Comparison of ENCODE assay signal across 31 cellular contexts in the genomic region with DNA sequence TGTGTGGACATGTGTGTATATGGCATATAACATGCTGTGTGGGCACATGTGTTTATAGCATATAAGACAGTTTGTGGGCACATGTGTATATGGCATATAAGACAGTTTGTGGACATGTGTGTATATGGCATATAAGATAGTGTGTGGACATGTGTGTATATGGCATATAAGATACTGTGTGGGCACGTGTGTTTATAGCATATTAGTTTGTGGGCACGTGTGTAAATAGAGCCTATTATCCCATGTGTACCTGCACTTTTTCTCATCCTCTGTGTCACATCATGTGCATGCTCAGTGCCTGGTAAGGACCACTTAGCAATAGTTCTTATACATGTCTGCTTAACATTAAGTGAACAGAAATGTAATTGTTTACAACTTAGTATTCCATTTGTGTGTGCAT. TPM values are rescaled to one million over a fixed set of nuclear protein-coding genes. Genes with fewer than 3 reads are reported as not detected.
A peak's percentile ranks its signal among the peaks of the same experiment; 100 is the strongest.
DNase-seq lines count a peak whose midpoint lies in the region; ATAC-seq, FAIRE-seq and TF ChIP-seq lines count a peak whose summit lies in the region.
"Had no signal": no experiment of that assay in that cellular context is flagged by ENCODE, and none has a peak within 500 bp of the region (broad histone marks: within the 10 kb centered on the region; RNA-seq: fewer than 3 reads in every experiment).

No MANE protein-coding gene starts in this region.

- H3K27me3 Mint-ChIP-seq in activated CD8-positive, alpha-beta T cell treated with anti-CD3 and anti-CD28 coated beads, Interleukin-2, amount 10 ng/mL, durations not matched to agents 7 days and 5 days (ENCODE audit: low read depth), result peaks cover 2% of the 10 kb centered on the region
- H3K27me3 Mint-ChIP-seq in activated CD8-positive, alpha-beta T cell treated with anti-CD3 and anti-CD28 coated beads for 36 hours, result peaks cover 2% of the 10 kb centered on the region
- H3K27me3 Mint-ChIP-seq in progenitor cell of endocrine pancreas, result peaks cover 2% of the 10 kb centered on the region
- H3K27me3 Mint-ChIP-seq: CD4-positive, CD25-positive, alpha-beta regulatory T cell had no signal

- POLR2A ChIA-PET in activated CD8-positive, alpha-beta T cell treated with anti-CD3 and anti-CD28 coated beads, Interleukin-2, amount 10 ng/mL, durations not matched to agents 7 days and 5 days (lab: Charles Lee), result no interaction called here
- POLR2A ChIA-PET in activated CD8-positive, alpha-beta T cell treated with anti-CD3 and anti-CD28 coated beads for 36 hours (lab: Charles Lee), result no interaction called here
- POLR2A ChIA-PET in A549 (lab: Yijun Ruan, JAX), result no interaction called here

- CTCF ChIA-PET in activated CD8-positive, alpha-beta T cell treated with anti-CD3 and anti-CD28 coated beads, Interleukin-2, amount 10 ng/mL, durations not matched to agents 7 days and 5 days (lab: Charles Lee), result no interaction called here
- CTCF ChIA-PET in activated CD8-positive, alpha-beta T cell treated with anti-CD3 and anti-CD28 coated beads for 36 hours (lab: Charles Lee), result no interaction called here
- CTCF ChIA-PET in A549 (lab: Yijun Ruan, JAX), result no interaction called here

- H3K4me1 ChIP-seq in A549, result no peaks in the 10 kb centered on the region
- H3K4me1 ChIP-seq: BE2C had no signal

- peak; percentile 11 for DNase-seq in activated CD8-positive, alpha-beta T cell treated with anti-CD3 and anti-CD28 coated beads, Interleukin-2, amount 10 ng/mL, durations not matched to agents 7 days and 5 days
- DNase-seq in activated CD8-positive, alpha-beta T cell treated with anti-CD3 and anti-CD28 coated beads for 36 hours, result no peak
- DNase-seq in A549 (ENCODE audit: low read depth in 1 of 2, low spot score in 1 of 2), result no peak
- DNase-seq in HTR-8/SVneo (ENCODE audit: insufficient read length, low spot score), result no peak
- DNase-seq in urothelium cell line (ENCODE audit: low spot score), result no peak
- no peak for DNase-seq in stimulated activated CD4-positive, alpha-beta T cell treated with anti-CD3 and anti-CD28 coated beads, Interleukin-2, amount 100 ng/mL, for 48 hours
- no peak for DNase-seq in progenitor cell of endocrine pancreas (ENCODE audit: low spot score, unreplicated experiment)
- DNase-seq: ACHN; BE2C; C1 segment of cervical spinal cord; CD4-positive, alpha-beta memory T cell; CD4-positive, CD25-positive, alpha-beta regulatory T cell; CD8-positive, alpha-beta memory T cell; COR-L47; DMS 273 treated with DMSO at 0.1 percent for 48 hours; DMS153; DMS53; DMS79; DND-41; EL; GDM1 had no signal

- no peak for TF ChIP-seq CTCF in activated CD8-positive, alpha-beta T cell treated with anti-CD3 and anti-CD28 coated beads for 36 hours (IDR thresholded peaks at IDR 0.05)
- TF ChIP-seq CTCF in A549 (IDR thresholded peaks at IDR 0.05) (no peak), progenitor cell of endocrine pancreas (IDR thresholded peaks at IDR 0.05; ENCODE audit: unreplicated experiment) (no peak)

- ATAC-seq in activated CD8-positive, alpha-beta T cell treated with anti-CD3 and anti-CD28 coated beads, Interleukin-2, amount 10 ng/mL, durations not matched to agents 7 days and 5 days, result no peak
- no peak for ATAC-seq in activated CD8-positive, alpha-beta T cell treated with anti-CD3 and anti-CD28 coated beads for 36 hours
- no peak for ATAC-seq in A549
- ATAC-seq: GM12878 had no signal

- TF ChIP-seq RAD21 in A549 (conservative IDR thresholded peaks at IDR 0.05 in 1 of 2, IDR thresholded peaks at IDR 0.05 in 1 of 2), result no peak

- H3K36me3 Mint-ChIP-seq in activated CD8-positive, alpha-beta T cell treated with anti-CD3 and anti-CD28 coated beads, Interleukin-2, amount 10 ng/mL, durations not matched to agents 7 days and 5 days (ENCODE audit: low read depth), result no peaks in the 10 kb centered on the region
- no peaks in the 10 kb centered on the region for H3K36me3 Mint-ChIP-seq in activated CD8-positive, alpha-beta T cell treated with anti-CD3 and anti-CD28 coated beads for 36 hours (ENCODE audit: low read depth)
- H3K36me3 Mint-ChIP-seq in progenitor cell of endocrine pancreas (ENCODE audit: insufficient read depth), result no peaks in the 10 kb centered on the region
- H3K36me3 Mint-ChIP-seq: CD14-positive monocyte; CD4-positive, alpha-beta memory T cell; CD4-positive, CD25-positive, alpha-beta regulatory T cell; CD8-positive, alpha-beta memory T cell had no signal

- H3K27ac ChIP-seq in A549, result no peak overlapping the region
- H3K27ac ChIP-seq: 22Rv1, BLaER1 had no signal

- H3K9me3 ChIP-seq in A549, result peaks cover 3% of the 10 kb centered on the region; the same call in 2 of the 3 replicates
- H3K9me3 ChIP-seq: BE2C, BLaER1 had no signal

- TF ChIP-seq POLR2A in A549 (IDR thresholded peaks at IDR 0.05; ENCODE audit: low read length), result no peak

- TF ChIP-seq EP300 in A549 (IDR thresholded peaks at IDR 0.05), result no peak

- FAIRE-seq in A549 (lab: Jason Lieb, UNC) (peak; percentile 89), HTR-8/SVneo (lab: Jason Lieb, UNC) (peak; percentile 99), urothelium cell line (lab: Jason Lieb, UNC) (peak; percentile 13)
- FAIRE-seq: GM12878, GM18507 had no signal

- intact Hi-C loops in activated CD8-positive, alpha-beta T cell treated with anti-CD3 and anti-CD28 coated beads for 36 hours (cut with micrococcal nuclease), result no loop called here

- H3K4me3 Mint-ChIP-seq in activated CD8-positive, alpha-beta T cell treated with anti-CD3 and anti-CD28 coated beads, Interleukin-2, amount 10 ng/mL, durations not matched to agents 7 days and 5 days, result no peak overlapping the region
- no peak overlapping the region for H3K4me3 Mint-ChIP-seq in activated CD8-positive, alpha-beta T cell treated with anti-CD3 and anti-CD28 coated beads for 36 hours
- H3K4me3 Mint-ChIP-seq in progenitor cell of endocrine pancreas (ENCODE audit: low read depth), result no peak overlapping the region
- H3K4me3 Mint-ChIP-seq: CD14-positive monocyte; CD4-positive, alpha-beta memory T cell; CD4-positive, CD25-positive, alpha-beta regulatory T cell; CD8-positive, alpha-beta memory T cell had no signal

- no peak overlapping the region for H3K27ac Mint-ChIP-seq in activated CD8-positive, alpha-beta T cell treated with anti-CD3 and anti-CD28 coated beads, Interleukin-2, amount 10 ng/mL, durations not matched to agents 7 days and 5 days
- no peak overlapping the region for H3K27ac Mint-ChIP-seq in activated CD8-positive, alpha-beta T cell treated with anti-CD3 and anti-CD28 coated beads for 36 hours
- H3K27ac Mint-ChIP-seq in progenitor cell of endocrine pancreas, result no peak overlapping the region
- H3K27ac Mint-ChIP-seq: CD14-positive monocyte; CD4-positive, alpha-beta memory T cell; CD4-positive, CD25-positive, alpha-beta regulatory T cell; CD8-positive, alpha-beta memory T cell had no signal

- no peaks in the 10 kb centered on the region for H3K4me1 Mint-ChIP-seq in activated CD8-positive, alpha-beta T cell treated with anti-CD3 and anti-CD28 coated beads, Interleukin-2, amount 10 ng/mL, durations not matched to agents 7 days and 5 days (ENCODE audit: low read depth)
- no peaks in the 10 kb centered on the region for H3K4me1 Mint-ChIP-seq in activated CD8-positive, alpha-beta T cell treated with anti-CD3 and anti-CD28 coated beads for 36 hours (ENCODE audit: low read depth)
- H3K4me1 Mint-ChIP-seq in progenitor cell of endocrine pancreas (ENCODE audit: low read depth), result no peaks in the 10 kb centered on the region
- H3K4me1 Mint-ChIP-seq: CD14-positive monocyte; CD4-positive, alpha-beta memory T cell; CD4-positive, CD25-positive, alpha-beta regulatory T cell; CD8-positive, alpha-beta memory T cell had no signal

- H3K9me3 Mint-ChIP-seq in activated CD8-positive, alpha-beta T cell treated with anti-CD3 and anti-CD28 coated beads, Interleukin-2, amount 10 ng/mL, durations not matched to agents 7 days and 5 days (ENCODE audit: insufficient read depth), result no peaks in the 10 kb centered on the region
- no peaks in the 10 kb centered on the region for H3K9me3 Mint-ChIP-seq in activated CD8-positive, alpha-beta T cell treated with anti-CD3 and anti-CD28 coated beads for 36 hours
- H3K9me3 Mint-ChIP-seq in progenitor cell of endocrine pancreas (ENCODE audit: low read depth), result no peaks in the 10 kb centered on the region

- no peak overlapping the region for H3K4me3 ChIP-seq in A549
- H3K4me3 ChIP-seq: BLaER1, GM12878 had no signal

- WGBS in A549 (ENCODE audit: missing lambda C conversion rate), result 0% methylated on average over 2 of the region's 2 CpGs

- H3K4me2 ChIP-seq in A549, result no peak overlapping the region
- H3K4me2 ChIP-seq: BLaER1 had no signal

TF ChIP-seq in A549, 52 proteins besides CTCF, POLR2A, EP300 and RAD21:
- no peak for TF ChIP-seq HES2 (IDR thresholded peaks at IDR 0.05)
- TF ChIP-seq CBX8 (IDR thresholded peaks at IDR 0.05), result no peak
- TF ChIP-seq, protein P1, sequence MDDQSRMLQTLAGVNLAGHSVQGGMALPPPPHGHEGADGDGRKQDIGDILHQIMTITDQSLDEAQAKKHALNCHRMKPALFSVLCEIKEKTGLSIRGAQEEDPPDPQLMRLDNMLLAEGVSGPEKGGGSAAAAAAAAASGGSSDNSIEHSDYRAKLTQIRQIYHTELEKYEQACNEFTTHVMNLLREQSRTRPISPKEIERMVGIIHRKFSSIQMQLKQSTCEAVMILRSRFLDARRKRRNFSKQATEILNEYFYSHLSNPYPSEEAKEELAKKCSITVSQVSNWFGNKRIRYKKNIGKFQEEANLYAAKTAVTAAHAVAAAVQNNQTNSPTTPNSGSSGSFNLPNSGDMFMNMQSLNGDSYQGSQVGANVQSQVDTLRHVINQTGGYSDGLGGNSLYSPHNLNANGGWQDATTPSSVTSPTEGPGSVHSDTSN (IDR thresholded peaks at IDR 0.05), result no peak
- no peak for TF ChIP-seq TP53 (CRISPR knock-in tag; IDR thresholded peaks at IDR 0.05)
- no peak for TF ChIP-seq POLR2AphosphoS2 (conservative IDR thresholded peaks at IDR 0.05; ENCODE audit: low read length)
- no peak for TF ChIP-seq BHLHE40 (IDR thresholded peaks at IDR 0.05; ENCODE audit: low read depth, low read length)
- no peak for TF ChIP-seq HOXB5 (CRISPR knock-in tag; IDR thresholded peaks at IDR 0.05)
- no peak for TF ChIP-seq ZNF302 (CRISPR knock-in tag; IDR thresholded peaks at IDR 0.05)
- no peak for TF ChIP-seq ZC3H11A (IDR thresholded peaks at IDR 0.05)

RNA-seq across cellular contexts. Expression of gene TPO, which starts 45.2 kb away (rescaled TPM):
- not detected for total RNA-seq in activated CD8-positive, alpha-beta T cell treated with anti-CD3 and anti-CD28 coated beads, Interleukin-2, amount 10 ng/mL, durations not matched to agents 7 days and 5 days
- total RNA-seq in activated CD8-positive, alpha-beta T cell treated with anti-CD3 and anti-CD28 coated beads for 36 hours, result not detected
- polyA plus RNA-seq in A549 (2011; rRNA removed), result 0.03 and 0.05 TPM in 2 replicates
- 0.01 and 0.04 TPM in 2 replicates for polyA plus RNA-seq in A549 (2012; cell fraction: cytosol; rRNA removed)
- polyA plus RNA-seq in A549 (2012; cell fraction: nucleus; rRNA removed), result 0.06 TPM in 1 of 2 replicates, not detected in the other
- not detected in 3 replicates for polyA plus RNA-seq in A549 (2017; fragmentation: RNase III; extraction: RNeasy Plus Mini Kit Qiagen cat#74134 plus additional on column Dnase treatment)
- not detected in 2 replicates for polyA minus RNA-seq in A549 (2011; rRNA and poly(A)+ RNA removed)
- not detected in 2 replicates for total RNA-seq in progenitor cell of endocrine pancreas
- total RNA-seq: A172; A673; CD4-positive, alpha-beta memory T cell; CD8-positive, alpha-beta memory T cell; Daoy; G401; GM12878 had no signal
- polyA plus RNA-seq: AG04450, CD14-positive monocyte had no signal
